In the genomic region with DNA sequence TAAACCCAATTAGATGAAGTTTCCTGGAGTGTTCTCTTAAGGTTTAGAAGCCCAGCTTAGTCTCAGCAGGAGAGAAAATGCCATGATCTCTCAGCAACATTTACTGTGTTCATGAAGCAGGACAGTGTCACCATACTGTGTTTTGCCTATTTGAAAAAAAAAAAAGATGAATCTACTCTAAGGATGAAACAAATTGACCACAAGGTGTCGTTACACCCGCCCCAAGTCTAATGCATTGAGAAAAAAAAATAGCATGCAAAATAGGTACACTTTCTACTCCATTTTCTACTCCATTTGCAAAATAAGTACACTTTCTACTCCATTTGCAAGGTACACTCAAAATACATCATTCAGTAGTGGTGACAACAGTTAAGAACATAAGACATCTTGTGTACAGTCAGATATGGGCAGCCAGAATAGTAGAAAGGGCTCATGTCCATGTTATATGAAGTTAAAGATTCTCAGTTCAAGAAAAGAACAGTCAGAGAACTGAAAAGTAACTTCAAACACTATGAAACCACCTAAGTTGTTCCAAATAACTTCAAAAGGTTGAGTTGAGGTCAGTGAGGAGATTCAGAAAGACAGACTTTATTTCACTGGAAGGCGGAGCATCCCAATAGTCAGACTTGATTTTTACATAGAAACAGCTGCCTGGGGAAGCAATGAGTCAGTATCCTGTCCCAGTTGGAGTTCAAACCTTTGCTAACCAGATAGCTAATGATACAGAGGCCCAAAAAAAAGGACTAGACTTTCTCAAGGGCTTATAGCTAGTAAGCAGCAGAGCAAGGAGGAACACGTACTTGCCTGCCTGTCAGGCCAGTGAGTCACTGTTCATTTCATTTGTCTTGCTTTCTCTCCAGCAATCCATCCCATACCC, we compare ENCODE assay signal across 9 cellular contexts. TPM values are rescaled to one million over a fixed set of nuclear protein-coding genes. Genes with fewer than 3 reads are reported as not detected.
DNase-seq lines count a peak whose midpoint lies in the region; ATAC-seq and TF ChIP-seq lines count a peak whose summit lies in the region.
"Had no signal": no experiment of that assay in that cellular context is flagged by ENCODE, and none has a peak within 500 bp of the region (broad histone marks: within the 10 kb centered on the region; RNA-seq: fewer than 3 reads in every experiment).

No MANE protein-coding gene starts in this region.

- H3K4me1 ChIP-seq in Peyer's patch = no peaks in the 10 kb centered on the region

- H3K36me3 Mint-ChIP-seq in activated naive CD4-positive, alpha-beta T cell treated with anti-CD3 and anti-CD28 coated beads for 36 hours (ENCODE audit: low read depth) = no peaks in the 10 kb centered on the region
- no peaks in the 10 kb centered on the region for H3K36me3 Mint-ChIP-seq in T-helper 2 cell treated with Interferon-gamma antibody and Interleukin-4, amounts not matched to agents 5 μg/mL and 100 μg/mL, for 36 hours (ENCODE audit: low read depth)

- no peaks in the 10 kb centered on the region for H3K27me3 Mint-ChIP-seq in activated naive CD4-positive, alpha-beta T cell treated with anti-CD3 and anti-CD28 coated beads for 36 hours (ENCODE audit: low read depth)
- H3K27me3 Mint-ChIP-seq in T-helper 2 cell treated with Interferon-gamma antibody and Interleukin-4, amounts not matched to agents 5 μg/mL and 100 μg/mL, for 36 hours (ENCODE audit: low read depth) = no peaks in the 10 kb centered on the region
- H3K27me3 Mint-ChIP-seq: dendritic cell treated with granulocyte-macrophage colony-stimulating factor and Interleukin-4, amounts not matched to agents 40 ng/mL and 50 ng/mL, for 4 days had no signal

- peaks cover 10% of the 10 kb centered on the region for H3K4me1 Mint-ChIP-seq in activated naive CD4-positive, alpha-beta T cell treated with anti-CD3 and anti-CD28 coated beads for 36 hours (ENCODE audit: low read depth)
- H3K4me1 Mint-ChIP-seq in T-helper 2 cell treated with Interferon-gamma antibody and Interleukin-4, amounts not matched to agents 5 μg/mL and 100 μg/mL, for 36 hours (ENCODE audit: low read depth) = peaks cover 5% of the 10 kb centered on the region

- H3K4me3 ChIP-seq in Peyer's patch = no peak overlapping the region

- H3K27ac Mint-ChIP-seq in activated naive CD4-positive, alpha-beta T cell treated with anti-CD3 and anti-CD28 coated beads for 36 hours = no peak overlapping the region
- H3K27ac Mint-ChIP-seq in T-helper 2 cell treated with Interferon-gamma antibody and Interleukin-4, amounts not matched to agents 5 μg/mL and 100 μg/mL, for 36 hours = peak overlapping the region; percentile 23
- H3K27ac Mint-ChIP-seq: dendritic cell treated with granulocyte-macrophage colony-stimulating factor and Interleukin-4, amounts not matched to agents 40 ng/mL and 50 ng/mL, for 4 days had no signal

- no peaks in the 10 kb centered on the region for H3K9me3 ChIP-seq in Peyer's patch

- H3K27me3 ChIP-seq in Peyer's patch = no peaks in the 10 kb centered on the region

- no peaks in the 10 kb centered on the region for H3K36me3 ChIP-seq in Peyer's patch

- TF ChIP-seq POLR2A in Peyer's patch (IDR thresholded peaks at IDR 0.05) = no peak

- TF ChIP-seq CTCF in Peyer's patch (IDR thresholded peaks at IDR 0.05) = peak in 1 of 6 experiments; percentile 21

- peak; percentile 12 for DNase-seq in activated naive CD4-positive, alpha-beta T cell treated with anti-CD3 and anti-CD28 coated beads for 36 hours
- DNase-seq in activated naive CD4-positive, alpha-beta T cell treated with Interleukin-2 at 50 U/mL for 16 hours = no peak
- peak; percentile 25 for DNase-seq in T-helper 2 cell treated with Interferon-gamma antibody and Interleukin-4, amounts not matched to agents 5 μg/mL and 100 μg/mL, for 36 hours (ENCODE audit: low spot score)
- DNase-seq in islet precursor cell (peak; percentile 78), Peyer's patch (no peak), MV-4-11 (lab: John Stamatoyannopoulos, UW) (no peak)

- ATAC-seq in HG03025 (IDR thresholded peaks at IDR 0.05; ENCODE audit: low FRiP score, unreplicated experiment) (peak; percentile 58), HG02678 (IDR thresholded peaks at IDR 0.05; ENCODE audit: unreplicated experiment) (no peak)

- no peak overlapping the region for H3K4me3 Mint-ChIP-seq in activated naive CD4-positive, alpha-beta T cell treated with anti-CD3 and anti-CD28 coated beads for 36 hours
- H3K4me3 Mint-ChIP-seq in T-helper 2 cell treated with Interferon-gamma antibody and Interleukin-4, amounts not matched to agents 5 μg/mL and 100 μg/mL, for 36 hours = no peak overlapping the region
- H3K4me3 Mint-ChIP-seq: dendritic cell treated with granulocyte-macrophage colony-stimulating factor and Interleukin-4, amounts not matched to agents 40 ng/mL and 50 ng/mL, for 4 days had no signal

- no peaks in the 10 kb centered on the region for H3K9me3 Mint-ChIP-seq in activated naive CD4-positive, alpha-beta T cell treated with anti-CD3 and anti-CD28 coated beads for 36 hours
- H3K9me3 Mint-ChIP-seq in T-helper 2 cell treated with Interferon-gamma antibody and Interleukin-4, amounts not matched to agents 5 μg/mL and 100 μg/mL, for 36 hours = no peaks in the 10 kb centered on the region
- H3K9me3 Mint-ChIP-seq: dendritic cell treated with granulocyte-macrophage colony-stimulating factor and Interleukin-4, amounts not matched to agents 40 ng/mL and 50 ng/mL, for 4 days had no signal

- H3K27ac ChIP-seq in Peyer's patch = no peak overlapping the region

- CTCF ChIA-PET in activated naive CD4-positive, alpha-beta T cell treated with anti-CD3 and anti-CD28 coated beads for 36 hours (lab: Charles Lee) = no interaction called here

- intact Hi-C loops in activated naive CD4-positive, alpha-beta T cell treated with anti-CD3 and anti-CD28 coated beads for 36 hours (cut with micrococcal nuclease) = loop anchor here (5.0 kb wide), 1 partner anchor 199 kb away; no protein-coding TSS in a partner anchor

RNA-seq across cellular contexts. Expression of gene PLPPR5, which starts 13.3 kb away (rescaled TPM):
- not detected for total RNA-seq in activated naive CD4-positive, alpha-beta T cell treated with anti-CD3 and anti-CD28 coated beads for 36 hours
- not detected for total RNA-seq in Peyer's patch

Comparison
In these comparisons a context has a peak if more than half of its experiments do, and no peak if none do; other contexts are left out.
1. DNase-seq: peak in activated naive CD4-positive, alpha-beta T cell treated with anti-CD3 and anti-CD28 coated beads for 36 hours (single experiment), T-helper 2 cell treated with Interferon-gamma antibody and Interleukin-4, amounts not matched to agents 5 μg/mL and 100 μg/mL, for 36 hours (single experiment) and islet precursor cell (single experiment); none in activated naive CD4-positive, alpha-beta T cell treated with Interleukin-2 at 50 U/mL for 16 hours (single experiment), Peyer's patch (0 of 3) and MV-4-11 (single experiment).